11 cellular contexts compared by ENCODE assay signal in genomic region chr13:82758056-82758455, GRCh38.
DNase-seq lines count a peak whose midpoint lies in the region; ATAC-seq, FAIRE-seq and TF ChIP-seq lines count a peak whose summit lies in the region.
"Had no signal": no experiment of that assay in that cellular context is flagged by ENCODE, and none has a peak within 500 bp of the region (broad histone marks: within the 10 kb centered on the region; RNA-seq: fewer than 3 reads in every experiment).

No MANE protein-coding gene starts in this region.

- TF ChIP-seq RAD21 in GM12878 (IDR thresholded peaks at IDR 0.05; ENCODE audit: insufficient read depth, low read depth, low read length), result no peak

- no peak for TF ChIP-seq POLR2A in GM12878 (IDR thresholded peaks at IDR 0.05; ENCODE audit: low read depth, low read length)

- H3K9ac ChIP-seq in KMS-11, result no peak overlapping the region
- no peak overlapping the region for H3K9ac ChIP-seq in GM12878 (ENCODE audit: control insufficient read depth, insufficient read depth, low read length)

- TF ChIP-seq CTCF in GM13976 (IDR thresholded peaks at IDR 0.05; ENCODE audit: borderline replicate concordance, control extremely low read depth, extremely low read depth, insufficient read depth, missing control alignments) (no peak), KMS-11 (conservative IDR thresholded peaks at IDR 0.05; ENCODE audit: low read depth, low read length) (peak; percentile 41; the same call in 1 of the 2 replicates), GM12878 (IDR thresholded peaks at IDR 0.05 in 2 of 3, conservative IDR thresholded peaks at IDR 0.05 in 1 of 3; ENCODE audit: control insufficient read depth in 2 of 3, extremely low read depth in 1 of 3, insufficient read depth in 1 of 3, low read depth in 3 of 3, low read length in 3 of 3) (peak in 2 of 3 experiments; percentile 47 to 51; a peak in 3 of 6 replicates), omental fat pad (IDR thresholded peaks at IDR 0.05) (no peak)

- H3K36me3 ChIP-seq in KMS-11 (ENCODE audit: insufficient read depth) (no peaks in the 10 kb centered on the region), GM12878 (ENCODE audit: control insufficient read depth in 2 of 2, insufficient read depth in 2 of 2, low read length in 1 of 2) (no peaks in the 10 kb centered on the region)
- H3K36me3 ChIP-seq: heart right ventricle had no signal

- POLR2A ChIA-PET in GM12878 (lab: Charles Lee), result no interaction called here

- RAD21 ChIA-PET in GM12878 (lab: Charles Lee; ENCODE audit: unreplicated experiment), result no interaction called here

- intact Hi-C loops in GM12878 (cut with micrococcal nuclease; ENCODE audit: unreplicated experiment), result no loop called here

- 22% methylated on average over 1 of the region's 1 CpG for WGBS in GM12878 (ENCODE audit: insufficient coverage, insufficient replicate concordance, low lambda C conversion rate, missing lambda C conversion rate)

- no peak overlapping the region for H3K27ac ChIP-seq in KMS-11
- H3K27ac ChIP-seq in GM12878 (ENCODE audit: control insufficient read depth, insufficient read depth), result no peak overlapping the region
- H3K27ac ChIP-seq: heart right ventricle had no signal

- H3K4me2 ChIP-seq in KMS-11 (no peak overlapping the region), GM12878 (ENCODE audit: control insufficient read depth, insufficient read depth) (no peak overlapping the region)

- H3K27me3 ChIP-seq in KMS-11 (ENCODE audit: insufficient read depth, low read depth), result no peaks in the 10 kb centered on the region
- H3K27me3 ChIP-seq in GM12878 (replicated peaks in 1 of 2; ENCODE audit: control insufficient read depth in 2 of 2, insufficient read depth in 2 of 2, low read length in 1 of 2), result no peaks in the 10 kb centered on the region
- H3K27me3 ChIP-seq: heart right ventricle had no signal

- H3K4me1 ChIP-seq in KMS-11 (ENCODE audit: low read depth, poor library complexity, severe bottlenecking) (no peaks in the 10 kb centered on the region), GM12878 (ENCODE audit: control insufficient read depth, insufficient read depth, low read length) (no peaks in the 10 kb centered on the region)
- H3K4me1 ChIP-seq: heart right ventricle had no signal

- CTCF ChIA-PET in GM12878 (lab: Yijun Ruan, JAX), result interaction anchor here (1.1 kb wide), 1 partner anchor 277 kb away, joined by 3 read pairs; no protein-coding TSS in a partner anchor

- H4K20me1 ChIP-seq in KMS-11 (ENCODE audit: insufficient read depth) (no peaks in the 10 kb centered on the region), GM12878 (ENCODE audit: control insufficient read depth, insufficient read depth) (no peaks in the 10 kb centered on the region)

- no peaks in the 10 kb centered on the region for H3K9me3 ChIP-seq in GM12878 (replicated peaks; ENCODE audit: control insufficient read depth, insufficient read depth, low read length)

- in situ Hi-C loops in GM13976 (cut with MboI; ENCODE audit: low sequenced_read_pairs, unreplicated experiment), result no loop called here
- in situ Hi-C loops in GM12878 (cut with MboI), result no loop called here

- H2AFZ ChIP-seq in KMS-11 (ENCODE audit: low read depth) (no peak overlapping the region), GM12878 (ENCODE audit: control insufficient read depth, low read depth, low read length) (no peak overlapping the region)

- ATAC-seq in GM12878 (peak; percentile 77), omental fat pad (ENCODE audit: low FRiP score) (no peak), GM18870 (IDR thresholded peaks at IDR 0.05; ENCODE audit: unreplicated experiment) (no peak)
- ATAC-seq: heart right ventricle had no signal

- H3K4me3 ChIP-seq in KMS-11 (IDR thresholded peaks at IDR 0.05; ENCODE audit: insufficient read depth, low read depth, low read length) (no peak overlapping the region), GM12878 (no peak overlapping the region)
- H3K4me3 ChIP-seq: heart right ventricle had no signal

- H3K79me2 ChIP-seq in KMS-11 (ENCODE audit: insufficient read depth, low read depth), result no peaks in the 10 kb centered on the region
- H3K79me2 ChIP-seq in GM12878 (ENCODE audit: control insufficient read depth, insufficient read depth, low read length), result no peaks in the 10 kb centered on the region

- DNase-seq in GM13976 (ENCODE audit: low spot score), result peak; percentile 10
- DNase-seq in GM12878 (ENCODE audit: low read depth, low spot score), result no peak
- peak; percentile 10 for DNase-seq in medulla oblongata (ENCODE audit: extremely low spot score)
- no peak for DNase-seq in GOT3 (lab: John Stamatoyannopoulos, UW)
- no peak for DNase-seq in omental fat pad (ENCODE audit: low spot score)
- DNase-seq: activated B cell treated with CpG ODN at 0.5 μM for 24 hours, amygdala, heart right ventricle, NCI-H187 treated with DMSO at 0.1 percent for 48 hours had no signal

- SMC1A ChIA-PET in GM12878 (lab: Charles Lee; ENCODE audit: uncharacterized antibody, unreplicated experiment), result no interaction called here

- no peak for FAIRE-seq in GM12878 (lab: Jason Lieb, UNC)

- no peak for TF ChIP-seq EP300 in GM12878 (IDR thresholded peaks at IDR 0.05; ENCODE audit: borderline replicate concordance in 1 of 2, control insufficient read depth in 1 of 2, low read depth in 2 of 2, low read length in 2 of 2)

- no TSS peak for BruUV-seq in GM12878 (replicated peaks; lab: Mats Ljungman, UMichigan)

TF ChIP-seq in GM12878, 131 proteins besides CTCF, POLR2A, EP300 and RAD21:
- TF ChIP-seq IRF5 (IDR thresholded peaks at IDR 0.05; ENCODE audit: borderline replicate concordance), result no peak
- peak; percentile 23; the same call in 1 of the 2 replicates for TF ChIP-seq SMC3 (IDR thresholded peaks at IDR 0.05; ENCODE audit: borderline replicate concordance, low read length)

Comparison
In these comparisons a context has a peak if more than half of its experiments do, and no peak if none do; other contexts are left out.
1. DNase-seq: peak in GM13976 (single experiment) and medulla oblongata (single experiment); none in GM12878 (single experiment), GOT3 (single experiment) and omental fat pad (single experiment).
2. CTCF ChIP-seq: peak in KMS-11 (single experiment) and GM12878 (2 of 3); none in GM13976 (single experiment) and omental fat pad (0 of 3).